8 cellular contexts compared by ENCODE assay signal in the genomic region with DNA sequence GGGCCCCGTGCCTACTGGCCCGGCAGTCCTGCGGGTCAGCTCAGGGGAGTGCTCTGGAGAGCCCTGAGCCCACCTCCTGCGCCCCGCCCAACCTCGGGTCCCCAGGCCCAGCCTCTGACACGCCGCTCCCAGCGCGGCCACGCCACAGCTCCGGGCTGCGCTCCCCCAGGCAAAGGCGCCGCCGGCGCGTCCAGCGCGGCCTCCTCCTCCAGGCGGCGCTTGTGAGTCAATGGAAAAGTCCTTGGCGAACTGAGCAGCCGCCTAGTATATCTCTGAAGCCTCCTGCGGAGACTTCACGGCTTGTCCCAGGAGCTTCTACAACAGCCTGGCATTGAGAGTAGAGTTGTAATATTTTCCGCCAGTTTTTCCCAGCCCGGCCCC. TPM values are rescaled to one million over a fixed set of nuclear protein-coding genes. Genes with fewer than 3 reads are reported as not detected.
DNase-seq lines count a peak whose midpoint lies in the region; ATAC-seq and TF ChIP-seq lines count a peak whose summit lies in the region.

No MANE protein-coding gene starts in this region.

- H3K4me3 Mint-ChIP-seq in immature natural killer cell = peak overlapping the region; percentile 74 to 85 (median 81)

- H3K36me3 Mint-ChIP-seq in immature natural killer cell = no peaks in the 10 kb centered on the region

- peak overlapping the region; percentile 47 for H3K4me2 ChIP-seq in IMR-90 (ENCODE audit: low read depth, low read length)
- H3K4me2 ChIP-seq in smooth muscle cell = peak overlapping the region; percentile 94

- peak; percentile 95 for ATAC-seq in IMR-90 (ENCODE audit: low read depth)

- no peak overlapping the region for H3K23ac ChIP-seq in IMR-90 (ENCODE audit: low read depth, low read length)

- H2BK5ac ChIP-seq in IMR-90 (ENCODE audit: low read depth, low read length, poor library complexity, severe bottlenecking) = no peak overlapping the region

- no peak overlapping the region for H2AK5ac ChIP-seq in IMR-90 (ENCODE audit: low read depth, low read length)

- H3K4me3 ChIP-seq in IMR-90 (ENCODE audit: insufficient read depth, low read depth, low read length) (peak overlapping the region; percentile 38), WI38 (ENCODE audit: low read depth, low read length) (peak overlapping the region; percentile 50), cardiac fibroblast (replicated peaks in 1 of 2; ENCODE audit: low read depth in 2 of 2, low read length in 2 of 2) (peak overlapping the region; percentile 45), smooth muscle cell (peak overlapping the region; percentile 54)

- H3K4me1 ChIP-seq in IMR-90 (ENCODE audit: control insufficient read depth, insufficient read depth, low read length) = no peaks in the 10 kb centered on the region
- no peaks in the 10 kb centered on the region for H3K4me1 ChIP-seq in smooth muscle cell (ENCODE audit: low read depth)

- no peaks in the 10 kb centered on the region; the same call in 1 of the 2 replicates for H3K9me1 ChIP-seq in IMR-90 (ENCODE audit: insufficient read depth, low read length)

- no peaks in the 10 kb centered on the region for H3K79me2 ChIP-seq in smooth muscle cell (ENCODE audit: low read depth)

- H3K4me1 Mint-ChIP-seq in immature natural killer cell = peaks cover 5 to 16% of the 10 kb centered on the region in 2 donors

- H3K4ac ChIP-seq in IMR-90 (ENCODE audit: low read depth, low read length) = no peak overlapping the region

- no peak overlapping the region for H2BK20ac ChIP-seq in IMR-90 (ENCODE audit: low read depth, low read length)

- dilution Hi-C loops in IMR-90 (cut with HindIII; ENCODE audit: low sequenced_read_pairs, unreplicated experiment) = no loop called here

- no peak overlapping the region for H3K27ac Mint-ChIP-seq in immature natural killer cell

- peak overlapping the region; percentile 88 for H2AFZ ChIP-seq in IMR-90 (replicated peaks; ENCODE audit: low read length, poor library complexity)
- peak overlapping the region; percentile 98 for H2AFZ ChIP-seq in smooth muscle cell (ENCODE audit: low read depth)

- H2BK120ac ChIP-seq in IMR-90 (ENCODE audit: low read depth, low read length) = no peak overlapping the region

- POLR2A ChIA-PET in IMR-90 (lab: Charles Lee; ENCODE audit: unreplicated experiment) = no interaction called here

- WGBS in IMR-90 (ENCODE audit: extremely low coverage in 2 of 2, insufficient read length in 1 of 2), 2 experiments = 3% methylated on average over 9 of the region's 28 CpGs; no CpG with 5 or more reads in 1 of the 2 experiments
- WGBS in smooth muscle cell (ENCODE audit: low lambda C conversion rate) = 4% methylated on average over 28 of the region's 28 CpGs

- H3K27ac ChIP-seq in IMR-90 (ENCODE audit: insufficient read depth, low read length) = no peak overlapping the region
- no peak overlapping the region for H3K27ac ChIP-seq in smooth muscle cell (ENCODE audit: low read depth)

- H4K5ac ChIP-seq in IMR-90 (ENCODE audit: low read depth, low read length) = no peak overlapping the region

- intact Hi-C loops in IMR-90 (cut with micrococcal nuclease) = loop anchor here (1.0 kb wide), 1 partner anchor 352 kb away; no protein-coding TSS in a partner anchor

- no peak overlapping the region for H2BK15ac ChIP-seq in IMR-90 (ENCODE audit: low read depth, low read length)

- H4K20me1 ChIP-seq in IMR-90 (ENCODE audit: insufficient read depth, low read length) = no peaks in the 10 kb centered on the region
- no peaks in the 10 kb centered on the region for H4K20me1 ChIP-seq in smooth muscle cell (ENCODE audit: low read depth)

- H4K8ac ChIP-seq in IMR-90 (ENCODE audit: low read depth in 2 of 2, low read length in 2 of 2) = no peak overlapping the region

- H3K9me3 ChIP-seq in IMR-90 (ENCODE audit: control insufficient read depth, insufficient read depth, low read length) = no peaks in the 10 kb centered on the region
- H3K9me3 ChIP-seq in smooth muscle cell (replicated peaks; ENCODE audit: low read depth) = no peaks in the 10 kb centered on the region

- H3K9me3 Mint-ChIP-seq in immature natural killer cell = no peaks in the 10 kb centered on the region

- H4K91ac ChIP-seq in IMR-90 (ENCODE audit: insufficient read depth, low read depth, low read length) = no peak overlapping the region

- H2AK9ac ChIP-seq in IMR-90 (replicated peaks; ENCODE audit: low read depth, low read length, poor library complexity) = peak overlapping the region; percentile 72

- CTCF ChIA-PET in IMR-90 (lab: Yijun Ruan, JAX) = interaction anchor here (0.6 to 2.0 kb wide), 7 partner anchors 8 to 211 kb away, joined by 3 to 8 read pairs (median 3); no protein-coding TSS in a partner anchor

- no peak for TF ChIP-seq POLR2A in IMR-90 (IDR thresholded peaks at IDR 0.05; ENCODE audit: low read depth, low read length)

- no peak overlapping the region for H3K14ac ChIP-seq in IMR-90 (replicated peaks; ENCODE audit: low read depth, low read length)

- H3K27me3 Mint-ChIP-seq in immature natural killer cell (ENCODE audit: low read depth in 3 of 3) = peaks cover 8 to 38% (median 14%) of the 10 kb centered on the region in 3 donors

- BruUV-seq in IMR-90 (replicated peaks; lab: Mats Ljungman, UMichigan) = no TSS peak

- H3K27me3 ChIP-seq in IMR-90 (ENCODE audit: control insufficient read depth, insufficient read depth, low read length) = peaks cover 34% of the 10 kb centered on the region
- peaks cover 41% of the 10 kb centered on the region for H3K27me3 ChIP-seq in smooth muscle cell (ENCODE audit: low read depth)

- no peak overlapping the region for H3K18ac ChIP-seq in IMR-90 (ENCODE audit: low read depth, low read length)

- H3K36me3 ChIP-seq in IMR-90 (ENCODE audit: control insufficient read depth, insufficient read depth, low read length) = no peaks in the 10 kb centered on the region
- no peaks in the 10 kb centered on the region for H3K36me3 ChIP-seq in smooth muscle cell (ENCODE audit: low read depth)

- H3K9ac ChIP-seq in IMR-90 (ENCODE audit: low read depth, low read length) (no peak overlapping the region), smooth muscle cell (ENCODE audit: low read depth) (no peak overlapping the region)

- H3F3A ChIP-seq in smooth muscle cell (ENCODE audit: low read depth) = no peaks in the 10 kb centered on the region

- no peaks in the 10 kb centered on the region for H3K79me1 ChIP-seq in IMR-90 (ENCODE audit: low read depth in 1 of 2, low read length in 2 of 2)

- DNase-seq in IMR-90 (peak; percentile 55), cardiac fibroblast (ENCODE audit: low read depth in 2 of 2) (peak; percentile 75 to 77), immature natural killer cell (peak; percentile 45 to 53 (median 47)), smooth muscle cell (lab: John Stamatoyannopoulos, UW; ENCODE audit: unreplicated experiment) (peak; percentile 50), NAMALWA (ENCODE audit: low spot score) (no peak), GF-D8 (lab: John Stamatoyannopoulos, UW) (no peak)

- TF ChIP-seq RAD21 in IMR-90 (IDR thresholded peaks at IDR 0.05; ENCODE audit: low read length) = peak; percentile 55

- TF ChIP-seq CTCF in GM12872 (IDR thresholded peaks at IDR 0.05; ENCODE audit: insufficient read depth, low read depth, low read length) (peak; percentile 40; the same call in 2 of the 3 replicates), IMR-90 (conservative IDR thresholded peaks at IDR 0.05; ENCODE audit: low read depth, low read length) (peak; percentile 74), WI38 (IDR thresholded peaks at IDR 0.05; ENCODE audit: low read depth, low read length) (peak; percentile 95), cardiac fibroblast (IDR thresholded peaks at IDR 0.05; ENCODE audit: low read depth, low read length) (peak; percentile 79), smooth muscle cell (IDR thresholded peaks at IDR 0.05; ENCODE audit: borderline replicate concordance, insufficient read depth, poor library complexity, severe bottlenecking) (peak; percentile 76)

- H3K56ac ChIP-seq in IMR-90 (ENCODE audit: extremely low read depth, insufficient read depth, low read length) = no peak overlapping the region

- in situ Hi-C loops in IMR-90 (cut with MboI; ENCODE audit: low sequenced_read_pairs) = no loop called here

TF ChIP-seq in IMR-90, 13 proteins besides CTCF, POLR2A, EP300 and RAD21:
- TF ChIP-seq CEBPB (IDR thresholded peaks at IDR 0.05; ENCODE audit: low read depth, low read length) (no peak), SMC3 (IDR thresholded peaks at IDR 0.05; ENCODE audit: low read depth, low read length) (peak; percentile 61)
TF ChIP-seq in IMR-90: peak in this region for 1.

RNA-seq across cellular contexts. Expression of a gene that starts 29.5 kb away (rescaled TPM):
- 22.9 and 28.3 TPM in 2 replicates for total RNA-seq in IMR-90 (2012; rRNA removed)
- polyA plus RNA-seq in IMR-90 (2012; rRNA removed) = 6.1 and 7.5 TPM in 2 replicates
- 1.0 and 2.1 TPM in 2 replicates for polyA plus RNA-seq in IMR-90 (2012; cell fraction: cytosol; rRNA removed)
- 1.2 and 6.4 TPM in 2 replicates for polyA plus RNA-seq in IMR-90 (2012; cell fraction: nucleus; rRNA removed; ENCODE audit: low replicate concordance)
- 10 to 100 TPM in 1 of 3 donors, 1 to 10 TPM in 2; 4.7 to 11.7 (median 6.3) TPM for polyA plus RNA-seq in immature natural killer cell
- total RNA-seq in smooth muscle cell = 17.5 and 22.4 TPM in 2 replicates
- polyA plus RNA-seq in smooth muscle cell = 14.9 and 16.5 TPM in 2 replicates

Comparison
In these comparisons a context has a peak if more than half of its experiments do, and no peak if none do; other contexts are left out.
1. CTCF ChIP-seq: peak in every context shown above with its lines; median percentile 95 in WI38; 79 in cardiac fibroblast; 76 in smooth muscle cell; 74 in IMR-90; 40 in GM12872.
2. DNase-seq: peak in IMR-90 (single experiment), cardiac fibroblast (2 of 2), immature natural killer cell (3 of 3) and smooth muscle cell (single experiment); none in NAMALWA (single experiment) and GF-D8 (single experiment).
3. Peak in every context shown above with its lines, with median percentiles within 50 percentile points of each other: H3K4me3 ChIP-seq.